Comparison of ENCODE assay signal across 8 cellular contexts in genomic region chr1:27634982-27635362, GRCh38. TPM values are rescaled to one million over a fixed set of nuclear protein-coding genes. Genes with fewer than 3 reads are reported as not detected.
DNase-seq lines count a peak whose midpoint lies in the region; ATAC-seq, FAIRE-seq and TF ChIP-seq lines count a peak whose summit lies in the region.

Gene FGR (minus strand): TSS chr1:27635185. CDS start chr1:27623916, 11,269 bp downstream.

- H3K9ac ChIP-seq in astrocyte (ENCODE audit: low read length) (peak within 1 kb of the TSS; percentile 31), iPS-20b (ENCODE audit: low read depth, low read length) (peak within 1 kb of the TSS; percentile 51)

- H3K9me3 ChIP-seq in astrocyte (ENCODE audit: insufficient read depth, low read depth, low read length) (no peaks in the 10 kb centered on the region), iPS-20b (ENCODE audit: insufficient read depth, low read depth, low read length) (no peaks in the 10 kb centered on the region), spleen (no peaks in the 10 kb centered on the region)

- ATAC-seq in HG03139 (IDR thresholded peaks at IDR 0.05; ENCODE audit: unreplicated experiment): no peak
- no peak for ATAC-seq in GM19455 (IDR thresholded peaks at IDR 0.05; ENCODE audit: unreplicated experiment)
- no peak for ATAC-seq in HG03521 (IDR thresholded peaks at IDR 0.05; ENCODE audit: unreplicated experiment)

- H3K4me2 ChIP-seq in astrocyte (ENCODE audit: low read length): peak within 1 kb of the TSS; percentile 81

- H3K4me1 ChIP-seq in astrocyte (ENCODE audit: insufficient read depth, low read length) (no peaks in the 10 kb centered on the region), iPS-20b (ENCODE audit: insufficient read depth, low read length) (no peaks in the 10 kb centered on the region), spleen (peaks cover 49 to 93% (median 76%) of the 10 kb centered on the region in 6 donors)

- DNase-seq in HFF-Myc (ENCODE audit: extremely low read depth, low read depth) (no peak), astrocyte (ENCODE audit: low read depth) (no peak), spleen (peak; percentile 94), urothelium cell line (ENCODE audit: low spot score) (no peak)

- TF ChIP-seq CTCF in HFF-Myc (IDR thresholded peaks at IDR 0.05; ENCODE audit: low read depth, low read length, missing control alignments): no peak
- no peak for TF ChIP-seq CTCF in astrocyte (IDR thresholded peaks at IDR 0.05; ENCODE audit: insufficient read depth, low read depth, low read length)
- peak in 2 of 11 experiments; percentile 20 to 36 for TF ChIP-seq CTCF in spleen (IDR thresholded peaks at IDR 0.05 in 8 of 11, conservative IDR thresholded peaks at IDR 0.05 in 3 of 11)

- no peaks in the 10 kb centered on the region for H3K79me2 ChIP-seq in astrocyte (ENCODE audit: insufficient read depth, low read length)

- peak within 1 kb of the TSS; percentile 87 for H2AFZ ChIP-seq in astrocyte (ENCODE audit: low read depth, low read length)

- H4K20me1 ChIP-seq in astrocyte (ENCODE audit: insufficient read depth, low read length): no peaks in the 10 kb centered on the region

- intact Hi-C loops in spleen (cut with DNase I; ENCODE audit: low total_unique reads): no loop called here

- no peaks in the 10 kb centered on the region for H3K36me3 ChIP-seq in astrocyte (ENCODE audit: insufficient read depth, low read length)
- no peaks in the 10 kb centered on the region for H3K36me3 ChIP-seq in iPS-20b (ENCODE audit: insufficient read depth, low read depth, low read length)
- H3K36me3 ChIP-seq in spleen: no peaks in the 10 kb centered on the region

- H3K36me3 Mint-ChIP-seq in astrocyte (ENCODE audit: low read depth, unreplicated experiment): no peaks in the 10 kb centered on the region

- peaks cover 20% of the 10 kb centered on the region for H3K27me3 ChIP-seq in astrocyte (ENCODE audit: insufficient read depth, low read length)
- peaks cover 40% of the 10 kb centered on the region for H3K27me3 ChIP-seq in iPS-20b (ENCODE audit: insufficient read depth, low read length)
- no peaks in the 10 kb centered on the region for H3K27me3 ChIP-seq in spleen (replicated peaks in 1 of 7)

- peak in 1 of 3 donors; percentile 45 for TF ChIP-seq POLR2A in spleen (IDR thresholded peaks at IDR 0.05)

- no peak within 1 kb of the TSS for H3K4me3 Mint-ChIP-seq in astrocyte (ENCODE audit: unreplicated experiment)

- H3K4me3 ChIP-seq in HFF-Myc (replicated peaks; ENCODE audit: low read depth, low read length) (peak within 1 kb of the TSS; percentile 30), astrocyte (ENCODE audit: insufficient read depth, low read depth, low read length) (peak within 1 kb of the TSS; percentile 44), iPS-20b (ENCODE audit: low read length) (peak within 1 kb of the TSS; percentile 69), spleen (peak within 1 kb of the TSS; percentile 31 to 74 (median 49))

- no peaks in the 10 kb centered on the region for H3K9me3 Mint-ChIP-seq in astrocyte (ENCODE audit: unreplicated experiment)

- H3K27me3 Mint-ChIP-seq in astrocyte (ENCODE audit: low read depth, unreplicated experiment): peaks cover 53% of the 10 kb centered on the region

- H3K4me1 Mint-ChIP-seq in astrocyte (ENCODE audit: low read depth, unreplicated experiment): no peaks in the 10 kb centered on the region

- no peak within 1 kb of the TSS for H3K27ac ChIP-seq in astrocyte (ENCODE audit: low read depth, low read length)
- H3K27ac ChIP-seq in iPS-20b (ENCODE audit: low read length): no peak within 1 kb of the TSS
- peak within 1 kb of the TSS; percentile 79 to 98 (median 93) for H3K27ac ChIP-seq in spleen

- no peak within 1 kb of the TSS for H3K27ac Mint-ChIP-seq in astrocyte (ENCODE audit: unreplicated experiment)

- 4 to 28% (median 22%) methylated on average over 10 to 28 of the region's 28 CpGs for WGBS in spleen, 5 donors

- FAIRE-seq in astrocyte (lab: Jason Lieb, UNC) (no peak), urothelium cell line (lab: Jason Lieb, UNC) (no peak)

RNA-seq across cellular contexts. Expression of gene FGR, which starts in this region (rescaled TPM):
- total RNA-seq in astrocyte: 0.17 TPM in 1 of 2 replicates, not detected in the other
- total RNA-seq in spleen: 100 to 1,000 TPM in 6 of 7 donors, 10 to 100 TPM in 1; 90.5 to 249 (median 134) TPM
- 10 to 100 TPM; 44.7 to 94.2 (median 78.6) TPM for polyA plus RNA-seq in spleen

Comparison
In these comparisons a context has a peak if more than half of its experiments do, and no peak if none do; other contexts are left out.
1. RNA of gene FGR (total RNA-seq): 90.5 to 249 TPM in spleen; 0.17 TPM in astrocyte; every median in the first group is over 10 times any median in the second.
2. H3K27ac ChIP-seq: peak in spleen (8 of 8); none in astrocyte (single experiment) and iPS-20b (single experiment).
3. Peak in every context shown above with its lines, with median percentiles within 50 percentile points of each other: H3K4me3 ChIP-seq.